ENCODE assay signal across 27 cellular contexts in the genomic region with DNA sequence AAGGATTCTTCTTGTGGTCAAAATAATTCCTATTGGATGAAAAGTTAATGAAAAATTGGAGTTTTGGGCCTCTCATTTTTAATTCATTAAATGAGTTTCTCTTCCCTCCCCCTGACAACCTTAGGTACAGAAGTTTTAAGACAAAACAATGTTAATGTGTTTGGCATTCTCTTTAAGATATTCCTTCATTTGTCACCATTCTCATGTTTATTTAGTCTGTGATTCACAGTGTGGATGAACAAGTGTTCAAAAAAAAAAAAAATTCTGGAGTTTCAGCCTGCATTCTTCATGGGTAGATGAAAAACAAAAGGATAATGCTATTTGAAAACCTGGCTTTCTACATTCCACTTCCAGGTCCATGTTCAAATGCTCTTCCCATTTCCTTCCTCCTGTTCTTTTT.
DNase-seq lines count a peak whose midpoint lies in the region; ATAC-seq and TF ChIP-seq lines count a peak whose summit lies in the region.
"Had no signal": no experiment of that assay in that cellular context is flagged by ENCODE, and none has a peak within 500 bp of the region (broad histone marks: within the 10 kb centered on the region; RNA-seq: fewer than 3 reads in every experiment).

No MANE protein-coding gene starts in this region.

- no peaks in the 10 kb centered on the region for H3K9me3 ChIP-seq in PC-3 (ENCODE audit: low read length)
- H3K9me3 ChIP-seq in sigmoid colon, result no peaks in the 10 kb centered on the region
- H3K9me3 ChIP-seq in upper lobe of right lung, result no peaks in the 10 kb centered on the region
- H3K9me3 ChIP-seq: lower lobe of right lung, Peyer's patch, tibial nerve had no signal

- no peak for TF ChIP-seq EP300 in sigmoid colon (IDR thresholded peaks at IDR 0.05)

- H3K36me3 Mint-ChIP-seq in activated CD8-positive, alpha-beta memory T cell treated with anti-CD3 and anti-CD28 coated beads, Interleukin-2, amount 10 ng/mL, durations not matched to agents 7 days and 5 days, result no peaks in the 10 kb centered on the region

- no peak overlapping the region for H2AFZ ChIP-seq in PC-3 (ENCODE audit: low read length)
- H2AFZ ChIP-seq: parathyroid adenoma had no signal

- ATAC-seq in PC-3 (peak; percentile 68), upper lobe of right lung (no peak)
- no peak for ATAC-seq in activated CD8-positive, alpha-beta memory T cell treated with anti-CD3 and anti-CD28 coated beads, Interleukin-2, amount 10 ng/mL, durations not matched to agents 7 days and 5 days
- ATAC-seq: lower lobe of right lung had no signal

- TF ChIP-seq CTCF in PC-3 (conservative IDR thresholded peaks at IDR 0.05; ENCODE audit: low read depth, low read length), result no peak
- no peak for TF ChIP-seq CTCF in epithelial cell of esophagus (IDR thresholded peaks at IDR 0.05; ENCODE audit: insufficient read depth, low read depth, low read length, missing control alignments)
- TF ChIP-seq CTCF in sigmoid colon (IDR thresholded peaks at IDR 0.05), result no peak
- no peak for TF ChIP-seq CTCF in upper lobe of right lung (IDR thresholded peaks at IDR 0.05)
- TF ChIP-seq CTCF in dorsolateral prefrontal cortex (IDR thresholded peaks at IDR 0.05 in 54 of 56, conservative IDR thresholded peaks at IDR 0.05 in 2 of 56; ENCODE audit: low read depth in 1 of 56, partially characterized antibody in 56 of 56), result no peak

- H4K20me1 ChIP-seq in PC-3 (ENCODE audit: low read length), result no peaks in the 10 kb centered on the region

- no TSS peak for BruUV-seq in PC-3 (replicated peaks; lab: Mats Ljungman, UMichigan)

- no peaks in the 10 kb centered on the region for H3K4me1 Mint-ChIP-seq in activated CD8-positive, alpha-beta memory T cell treated with anti-CD3 and anti-CD28 coated beads, Interleukin-2, amount 10 ng/mL, durations not matched to agents 7 days and 5 days
- H3K4me1 Mint-ChIP-seq: activated CD4-positive, alpha-beta T cell treated with anti-CD3 and anti-CD28 coated beads, Interleukin-2, amount 10 ng/mL, durations not matched to agents 24 days and 14 days; nephron progenitor cell had no signal

- POLR2A ChIA-PET in PC-3 (lab: Charles Lee; ENCODE audit: unreplicated experiment), result no interaction called here

- H3K27me3 Mint-ChIP-seq in activated CD8-positive, alpha-beta memory T cell treated with anti-CD3 and anti-CD28 coated beads, Interleukin-2, amount 10 ng/mL, durations not matched to agents 7 days and 5 days, result no peaks in the 10 kb centered on the region
- H3K27me3 Mint-ChIP-seq: activated CD4-positive, alpha-beta T cell treated with anti-CD3 and anti-CD28 coated beads, Interleukin-2, amount 10 ng/mL, durations not matched to agents 24 days and 14 days; activated T-cell treated with anti-CD3 and anti-CD28 coated beads, Interleukin-2, amount 50 U/mL, for 24 hours; dendritic cell treated with granulocyte-macrophage colony-stimulating factor and Interleukin-4, amounts not matched to agents 40 ng/mL and 50 ng/mL, for 4 days had no signal

- H3K36me3 ChIP-seq in PC-3 (ENCODE audit: low read depth, low read length) (no peaks in the 10 kb centered on the region), sigmoid colon (no peaks in the 10 kb centered on the region), upper lobe of right lung (no peaks in the 10 kb centered on the region)
- H3K36me3 ChIP-seq: cardiac muscle cell, lower lobe of right lung, Peyer's patch, tibial nerve had no signal

- CTCF ChIA-PET in PC-3 (lab: Charles Lee), result no interaction called here
- CTCF ChIA-PET in activated CD8-positive, alpha-beta memory T cell treated with anti-CD3 and anti-CD28 coated beads, Interleukin-2, amount 10 ng/mL, durations not matched to agents 7 days and 5 days (lab: Charles Lee), result no interaction called here

- peaks cover 8% of the 10 kb centered on the region for H3K4me1 ChIP-seq in PC-3 (ENCODE audit: insufficient read depth, low read length)
- H3K4me1 ChIP-seq in sigmoid colon, result no peaks in the 10 kb centered on the region
- no peaks in the 10 kb centered on the region for H3K4me1 ChIP-seq in upper lobe of right lung
- H3K4me1 ChIP-seq: lower lobe of right lung, parathyroid adenoma, Peyer's patch, tibial nerve had no signal

- intact Hi-C loops in PC-3 (cut with micrococcal nuclease) (no loop called here), sigmoid colon (cut with DNase I) (no loop called here), upper lobe of right lung (cut with DNase I) (no loop called here), dorsolateral prefrontal cortex (cut with DNase I) (no loop called here)

- H3K9me2 ChIP-seq in PC-3 (replicated peaks; ENCODE audit: low read length), result no peaks in the 10 kb centered on the region

- no peak overlapping the region for H3K27ac Mint-ChIP-seq in activated CD8-positive, alpha-beta memory T cell treated with anti-CD3 and anti-CD28 coated beads, Interleukin-2, amount 10 ng/mL, durations not matched to agents 7 days and 5 days
- H3K27ac Mint-ChIP-seq: activated CD4-positive, alpha-beta T cell treated with anti-CD3 and anti-CD28 coated beads, Interleukin-2, amount 10 ng/mL, durations not matched to agents 24 days and 14 days; activated T-cell treated with anti-CD3 and anti-CD28 coated beads, Interleukin-2, amount 50 U/mL, for 24 hours; dendritic cell treated with granulocyte-macrophage colony-stimulating factor and Interleukin-4, amounts not matched to agents 40 ng/mL and 50 ng/mL, for 4 days; nephron progenitor cell; T-helper 2 cell treated with Interferon-gamma antibody and Interleukin-4, amounts not matched to agents 5 μg/mL and 100 μg/mL, for 36 hours had no signal

- H3K9ac ChIP-seq in PC-3 (ENCODE audit: low read length), result no peak overlapping the region
- H3K9ac ChIP-seq: parathyroid adenoma had no signal

- DNase-seq in EH (ENCODE audit: low read depth) (peak; percentile 2), PC-3 (peak; percentile 40), epithelial cell of esophagus (ENCODE audit: low read depth) (peak; percentile 2), non-pigmented ciliary epithelial cell (ENCODE audit: low read depth) (peak; percentile 28), sigmoid colon (no peak), upper lobe of right lung (no peak), dorsolateral prefrontal cortex (no peak)
- DNase-seq in activated CD8-positive, alpha-beta memory T cell treated with anti-CD3 and anti-CD28 coated beads, Interleukin-2, amount 10 ng/mL, durations not matched to agents 7 days and 5 days, result no peak
- DNase-seq: activated CD4-positive, alpha-beta T cell treated with anti-CD3 and anti-CD28 coated beads, Interleukin-2, amount 10 ng/mL, durations not matched to agents 24 days and 14 days; activated gamma-delta T cell treated with Interleukin-2 at 50 U/mL for 16 hours; activated T-cell treated with anti-CD3 and anti-CD28 coated beads, Interleukin-2, amount 50 U/mL, for 24 hours; C1 segment of cervical spinal cord; lower lobe of right lung; NCI-H1092; NCI-H1694 treated with DMSO at 0.1 percent for 48 hours; NCI-H524 treated with DMSO at 0.1 percent for 48 hours; nephron progenitor cell; Peyer's patch; SHP77 treated with DMSO at 0.1 percent for 48 hours; stimulated activated CD4-positive, alpha-beta T cell treated with anti-CD3 and anti-CD28 coated beads, Interleukin-2, amount 100 ng/mL, for 48 hours had no signal

- no peak overlapping the region for H3K4me3 ChIP-seq in PC-3 (ENCODE audit: low read length)
- H3K4me3 ChIP-seq in epithelial cell of esophagus (ENCODE audit: low read length), result no peak overlapping the region
- no peak overlapping the region for H3K4me3 ChIP-seq in sigmoid colon
- no peak overlapping the region for H3K4me3 ChIP-seq in upper lobe of right lung
- no peak overlapping the region for H3K4me3 ChIP-seq in dorsolateral prefrontal cortex
- H3K4me3 ChIP-seq: cardiac muscle cell, lower lobe of right lung, Peyer's patch, tibial nerve had no signal

- no peaks in the 10 kb centered on the region for H3K9me3 Mint-ChIP-seq in activated CD8-positive, alpha-beta memory T cell treated with anti-CD3 and anti-CD28 coated beads, Interleukin-2, amount 10 ng/mL, durations not matched to agents 7 days and 5 days (ENCODE audit: low read depth)
- H3K9me3 Mint-ChIP-seq: activated CD4-positive, alpha-beta T cell treated with anti-CD3 and anti-CD28 coated beads, Interleukin-2, amount 10 ng/mL, durations not matched to agents 24 days and 14 days; nephron progenitor cell had no signal

- H3F3A ChIP-seq in PC-3 (ENCODE audit: low read length, unreplicated experiment), result no peaks in the 10 kb centered on the region

- no peak for TF ChIP-seq POLR2A in sigmoid colon (IDR thresholded peaks at IDR 0.05)

- H3K27ac ChIP-seq in PC-3 (ENCODE audit: low read length) (no peak overlapping the region), sigmoid colon (no peak overlapping the region), upper lobe of right lung (no peak overlapping the region), dorsolateral prefrontal cortex (no peak overlapping the region)
- H3K27ac ChIP-seq: cardiac muscle cell, HL-60, lower lobe of right lung, parathyroid adenoma, Peyer's patch, tibial nerve, VCaP had no signal

- no peak overlapping the region for H3K4me2 ChIP-seq in PC-3 (ENCODE audit: low read length)

- H3K79me2 ChIP-seq in PC-3 (ENCODE audit: low read length), result no peaks in the 10 kb centered on the region
- H3K79me2 ChIP-seq: parathyroid adenoma had no signal

- H3K4me3 Mint-ChIP-seq in activated CD8-positive, alpha-beta memory T cell treated with anti-CD3 and anti-CD28 coated beads, Interleukin-2, amount 10 ng/mL, durations not matched to agents 7 days and 5 days, result no peak overlapping the region
- H3K4me3 Mint-ChIP-seq: activated CD4-positive, alpha-beta T cell treated with anti-CD3 and anti-CD28 coated beads, Interleukin-2, amount 10 ng/mL, durations not matched to agents 24 days and 14 days; activated T-cell treated with anti-CD3 and anti-CD28 coated beads, Interleukin-2, amount 50 U/mL, for 24 hours; dendritic cell treated with granulocyte-macrophage colony-stimulating factor and Interleukin-4, amounts not matched to agents 40 ng/mL and 50 ng/mL, for 4 days; nephron progenitor cell; T-helper 2 cell treated with Interferon-gamma antibody and Interleukin-4, amounts not matched to agents 5 μg/mL and 100 μg/mL, for 36 hours had no signal

- H3K27me3 ChIP-seq in PC-3 (ENCODE audit: low read length) (no peaks in the 10 kb centered on the region), sigmoid colon (no peaks in the 10 kb centered on the region), upper lobe of right lung (no peaks in the 10 kb centered on the region), dorsolateral prefrontal cortex (peaks cover 0 to 4% (median 0%) of the 10 kb centered on the region in 45 donors)
- H3K27me3 ChIP-seq: cardiac muscle cell, Peyer's patch, tibial nerve had no signal

Comparison
In these comparisons a context has a peak if more than half of its experiments do, and no peak if none do; other contexts are left out.
1. DNase-seq: peak in EH (single experiment), PC-3 (single experiment), epithelial cell of esophagus (single experiment) and non-pigmented ciliary epithelial cell (single experiment); none in sigmoid colon (single experiment), activated CD8-positive, alpha-beta memory T cell treated with anti-CD3 and anti-CD28 coated beads, Interleukin-2, amount 10 ng/mL, durations not matched to agents 7 days and 5 days (single experiment), upper lobe of right lung (single experiment) and dorsolateral prefrontal cortex (0 of 10).